In genomic region chr2:241102239-241102803, GRCh38 we compare ENCODE assay signal across 8 cellular contexts.
DNase-seq lines count a peak whose midpoint lies in the region; ATAC-seq lines count a peak whose summit lies in the region.

Gene MTERF4, minus strand, starts transcription at chr2:241102287. Its CDS starts 14 bp downstream, at chr2:241102273.

- H3K27ac ChIP-seq in cingulate gyrus (ENCODE audit: low read depth, low read length): peak within 1 kb of the TSS; percentile 75

- DNase-seq in AG20443 (ENCODE audit: low spot score) (peak; percentile 97), NCI-H446 (lab: John Stamatoyannopoulos, UW) (peak; percentile 59 to 85), kidney tubule cell (ENCODE audit: low spot score) (peak; percentile 89)
- DNase-seq in activated CD4-positive, alpha-beta T cell treated with anti-CD3 and anti-CD28 coated beads for 48 hours: peak; percentile 93
- peak; percentile 79 to 85 (median 83) for DNase-seq in stimulated activated CD4-positive, alpha-beta T cell treated with anti-CD3 and anti-CD28 coated beads, Interleukin-1b, Interleukin-23, amount 100 ng/mL, for 24 hours (ENCODE audit: low read depth in 4 of 4, low spot score in 1 of 4)

- peak; percentile 81 for ATAC-seq in GM19025 (IDR thresholded peaks at IDR 0.05; ENCODE audit: low read depth, unreplicated experiment)
- peak; percentile 83 for ATAC-seq in HG03342 (IDR thresholded peaks at IDR 0.05; ENCODE audit: unreplicated experiment)

Comparison
In these comparisons a context has a peak if more than half of its experiments do, and no peak if none do; other contexts are left out.
1. Peak in every context shown above with its lines: DNase-seq, ATAC-seq and H3K27ac ChIP-seq.